In the genomic region with DNA sequence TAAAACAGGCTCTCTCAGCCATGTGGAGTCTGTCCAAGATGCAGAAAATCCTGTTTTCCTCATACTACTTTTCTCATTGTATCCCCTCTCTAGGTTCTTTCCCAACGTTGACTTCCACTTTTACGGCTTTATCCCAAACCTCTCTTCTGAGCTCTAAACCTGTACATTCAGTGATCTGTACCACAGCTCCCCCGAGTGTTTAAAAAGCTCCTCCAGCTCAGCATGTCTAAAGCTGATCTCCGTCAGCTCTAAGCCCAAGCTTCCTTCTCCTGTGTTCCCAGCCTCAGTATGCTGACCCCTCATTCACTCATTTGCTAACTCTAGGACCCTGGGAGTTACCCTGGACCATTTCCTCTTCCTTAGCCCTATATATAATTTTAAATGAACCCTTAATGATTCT, we compare ENCODE assay signal across 28 cellular contexts.
A peak's percentile ranks its signal among the peaks of the same experiment; 100 is the strongest.
DNase-seq lines count a peak whose midpoint lies in the region; ATAC-seq, FAIRE-seq and TF ChIP-seq lines count a peak whose summit lies in the region.
"Had no signal": no experiment of that assay in that cellular context is flagged by ENCODE, and none has a peak within 500 bp of the region (broad histone marks: within the 10 kb centered on the region; RNA-seq: fewer than 3 reads in every experiment).

No MANE protein-coding gene starts in this region.

- no peak for TF ChIP-seq POLR2A in K562 (conservative IDR thresholded peaks at IDR 0.05)

- TF ChIP-seq RAD21 in K562 (CRISPR knock-in tag; conservative IDR thresholded peaks at IDR 0.05 in 1 of 2, IDR thresholded peaks at IDR 0.05 in 1 of 2), result no peak

- TF ChIP-seq EP300 in K562 (IDR thresholded peaks at IDR 0.05; ENCODE audit: low read length), result no peak

- H3K36me3 ChIP-seq in K562 (ENCODE audit: control insufficient read depth, insufficient read depth, low read length), result no peaks in the 10 kb centered on the region
- H3K36me3 ChIP-seq in left lung, result no peaks in the 10 kb centered on the region
- H3K36me3 ChIP-seq in small intestine (ENCODE audit: control insufficient read depth in 2 of 2, insufficient read depth in 2 of 2, low read length in 2 of 2), result no peaks in the 10 kb centered on the region
- H3K36me3 ChIP-seq in pancreas, result no peaks in the 10 kb centered on the region
- H3K36me3 ChIP-seq: cardiac muscle cell, MG63 had no signal

- BruUV-seq in K562 (replicated peaks; lab: Mats Ljungman, UMichigan), result no TSS peak

- no peaks in the 10 kb centered on the region for H3K36me3 Mint-ChIP-seq in activated T-helper 2 cell treated with anti-CD3 and anti-CD28 coated beads, Interferon-gamma antibody, Interleukin-2, Interleukin-4, amounts not matched to agents 10 μg/mL and 5 μg/mL and 100 μg/mL, durations not matched to agents 14 hours and 24 hours and 36 hours (ENCODE audit: low read depth)
- H3K36me3 Mint-ChIP-seq: activated CD4-positive, alpha-beta memory T cell treated with anti-CD3 and anti-CD28 coated beads for 36 hours had no signal

- CTCF ChIA-PET in K562 (lab: Yijun Ruan, JAX; ENCODE audit: low intra/inter-chr PET ratio), result no interaction called here

- ATAC-seq in K562, result no peak
- peak; percentile 39 for ATAC-seq in left lung
- ATAC-seq in pancreas, result no peak
- ATAC-seq: T-helper 17 cell had no signal

- H3K27me3 ChIP-seq in K562 (ENCODE audit: control insufficient read depth in 2 of 2, insufficient read depth in 2 of 2, low read length in 2 of 2), result no peaks in the 10 kb centered on the region
- no peaks in the 10 kb centered on the region for H3K27me3 ChIP-seq in left lung
- no peaks in the 10 kb centered on the region for H3K27me3 ChIP-seq in small intestine (ENCODE audit: control insufficient read depth in 2 of 2, insufficient read depth in 2 of 2, low read length in 2 of 2)
- no peaks in the 10 kb centered on the region for H3K27me3 ChIP-seq in pancreas
- H3K27me3 ChIP-seq: cardiac muscle cell, MG63 had no signal

- no peak for FAIRE-seq in K562 (lab: Jason Lieb, UNC)
- FAIRE-seq in small intestine (lab: Jason Lieb, UNC), result no peak
- FAIRE-seq in pancreas (lab: Jason Lieb, UNC), result no peak
- FAIRE-seq: endothelial cell of umbilical vein, kidney had no signal

- H3K4me1 Mint-ChIP-seq in activated T-helper 2 cell treated with anti-CD3 and anti-CD28 coated beads, Interferon-gamma antibody, Interleukin-2, Interleukin-4, amounts not matched to agents 10 μg/mL and 5 μg/mL and 100 μg/mL, durations not matched to agents 14 hours and 24 hours and 36 hours (ENCODE audit: low read depth), result no peaks in the 10 kb centered on the region
- H3K4me1 Mint-ChIP-seq: B cell had no signal

- no peak overlapping the region for H3K9ac ChIP-seq in K562 (ENCODE audit: insufficient read depth in 1 of 2, low read depth in 2 of 2, low read length in 2 of 2)

- H3K79me2 ChIP-seq in K562 (ENCODE audit: control insufficient read depth, insufficient read depth, low read length), result no peaks in the 10 kb centered on the region

- H3K9me3 Mint-ChIP-seq in activated T-helper 2 cell treated with anti-CD3 and anti-CD28 coated beads, Interferon-gamma antibody, Interleukin-2, Interleukin-4, amounts not matched to agents 10 μg/mL and 5 μg/mL and 100 μg/mL, durations not matched to agents 14 hours and 24 hours and 36 hours, result peaks cover 38% of the 10 kb centered on the region

- no peak overlapping the region for H3K4me3 Mint-ChIP-seq in activated T-helper 2 cell treated with anti-CD3 and anti-CD28 coated beads, Interferon-gamma antibody, Interleukin-2, Interleukin-4, amounts not matched to agents 10 μg/mL and 5 μg/mL and 100 μg/mL, durations not matched to agents 14 hours and 24 hours and 36 hours (ENCODE audit: low read depth)
- H3K4me3 Mint-ChIP-seq: activated CD4-positive, alpha-beta memory T cell treated with anti-CD3 and anti-CD28 coated beads for 36 hours; B cell; T-helper 17 cell had no signal

- H3K4me1 ChIP-seq in K562 (replicated peaks in 1 of 2; ENCODE audit: control insufficient read depth in 2 of 2, insufficient read depth in 2 of 2, low read length in 2 of 2) (no peaks in the 10 kb centered on the region), left lung (no peaks in the 10 kb centered on the region), small intestine (ENCODE audit: control insufficient read depth in 2 of 2, insufficient read depth in 1 of 2, low read depth in 1 of 2, low read length in 1 of 2) (no peaks in the 10 kb centered on the region), pancreas (no peaks in the 10 kb centered on the region)
- H3K4me1 ChIP-seq: Caco-2 had no signal

- H3K27me3 Mint-ChIP-seq in activated T-helper 2 cell treated with anti-CD3 and anti-CD28 coated beads, Interferon-gamma antibody, Interleukin-2, Interleukin-4, amounts not matched to agents 10 μg/mL and 5 μg/mL and 100 μg/mL, durations not matched to agents 14 hours and 24 hours and 36 hours (ENCODE audit: low read depth), result no peaks in the 10 kb centered on the region
- H3K27me3 Mint-ChIP-seq: activated CD4-positive, alpha-beta memory T cell treated with anti-CD3 and anti-CD28 coated beads for 36 hours; B cell; T-helper 17 cell had no signal

- no peaks in the 10 kb centered on the region for H4K20me1 ChIP-seq in K562 (replicated peaks; ENCODE audit: control insufficient read depth, insufficient read depth, low read length)

- intact Hi-C loops in K562 (cut with micrococcal nuclease) (loop anchor here (10.0 kb wide), 1 partner anchor 58 kb away; no protein-coding TSS in a partner anchor), left lung (cut with DNase I) (no loop called here), pancreas (cut with DNase I) (no loop called here)
- intact Hi-C loops in activated T-helper 2 cell treated with anti-CD3 and anti-CD28 coated beads, Interferon-gamma antibody, Interleukin-2, Interleukin-4, amounts not matched to agents 10 μg/mL and 5 μg/mL and 100 μg/mL, durations not matched to agents 14 hours and 24 hours and 36 hours (cut with micrococcal nuclease), result no loop called here

- no peak overlapping the region for H2AFZ ChIP-seq in K562 (ENCODE audit: low read depth, low read length)

- DNase-seq in DMS 273 (lab: John Stamatoyannopoulos, UW; ENCODE audit: unreplicated experiment) (peak; percentile 58), DMS 273 treated with DMSO at 0.1 percent for 48 hours (lab: John Stamatoyannopoulos, UW) (no peak), K562 (ENCODE audit: extremely low read depth in 1 of 4, low spot score in 3 of 4) (no peak), left lung (no peak), small intestine (peak; percentile 19), OCI-M2 (lab: John Stamatoyannopoulos, UW; ENCODE audit: unreplicated experiment) (no peak), pancreas (no peak)
- no peak for DNase-seq in activated T-helper 2 cell treated with anti-CD3 and anti-CD28 coated beads, Interferon-gamma antibody, Interleukin-2, Interleukin-4, amounts not matched to agents 10 μg/mL and 5 μg/mL and 100 μg/mL, durations not matched to agents 14 hours and 24 hours and 36 hours (ENCODE audit: low spot score)
- DNase-seq: activated CD4-positive, alpha-beta memory T cell treated with anti-CD3 and anti-CD28 coated beads for 36 hours; activated naive CD4-positive, alpha-beta T cell treated with Interleukin-2 at 50 U/mL for 16 hours; activated T-cell treated with anti-CD3 and anti-CD28 coated beads, Interleukin-2, amount 50 U/mL, for 1 hour; amniotic stem cell; dermis blood vessel endothelial cell; IMR-90; kidney; MG63; midbrain; NCI-H1417 treated with DMSO at 0.1 percent for 48 hours; NCI-H524; SIG-M5; stimulated activated CD4-positive, alpha-beta T cell treated with anti-CD3 and anti-CD28 coated beads, Interleukin-4, amount 100 ng/mL, for 4 hours; T-helper 17 cell had no signal

- H3K9me3 ChIP-seq in K562 (replicated peaks; ENCODE audit: control insufficient read depth, insufficient read depth, low read depth, low read length), result no peaks in the 10 kb centered on the region
- peaks cover 0 to 14% of the 10 kb centered on the region in 2 donors for H3K9me3 ChIP-seq in left lung
- no peaks in the 10 kb centered on the region for H3K9me3 ChIP-seq in small intestine (ENCODE audit: control insufficient read depth, low read depth)
- H3K9me3 ChIP-seq in pancreas, result no peaks in the 10 kb centered on the region
- H3K9me3 ChIP-seq: Caco-2, MG63 had no signal

- TF ChIP-seq CTCF in K562 (IDR thresholded peaks at IDR 0.05 in 2 of 3, conservative IDR thresholded peaks at IDR 0.05 in 1 of 3; ENCODE audit: insufficient read depth in 2 of 3, low read depth in 1 of 3, low read length in 3 of 3), result peak in 2 of 3 experiments; percentile 20 to 30; a peak in 2 of 6 replicates
- no peak for TF ChIP-seq CTCF in left lung (IDR thresholded peaks at IDR 0.05)
- TF ChIP-seq CTCF in pancreas (IDR thresholded peaks at IDR 0.05), result no peak

- H3K27ac ChIP-seq in K562 (ENCODE audit: extremely low read depth, low read depth, low read length) (no peak overlapping the region), left lung (no peak overlapping the region), small intestine (ENCODE audit: low read depth in 1 of 2, low read length in 1 of 2) (no peak overlapping the region), pancreas (no peak overlapping the region)
- H3K27ac ChIP-seq: 22Rv1, cardiac muscle cell, HL-60 had no signal

- no peak overlapping the region for H3K4me3 ChIP-seq in K562
- no peak overlapping the region for H3K4me3 ChIP-seq in left lung
- no peak overlapping the region for H3K4me3 ChIP-seq in small intestine (ENCODE audit: low read depth in 1 of 2, low read length in 2 of 2)
- no peak overlapping the region for H3K4me3 ChIP-seq in pancreas
- H3K4me3 ChIP-seq: cardiac muscle cell, MG63 had no signal

- no peak overlapping the region for H3K4me2 ChIP-seq in K562 (ENCODE audit: insufficient read depth, low read length)

- in situ Hi-C loops in K562 (cut with MboI), result no loop called here

- WGBS in K562 (ENCODE audit: insufficient coverage, low coverage, missing lambda C conversion rate), result 4% methylated on average over 4 of the region's 4 CpGs
- WGBS in small intestine, 3 donors, result 14 to 35% (median 27%) methylated on average over 4 of the region's 4 CpGs
- 34 to 36% methylated on average over 4 of the region's 4 CpGs for WGBS in pancreas, 2 donors

- POLR2A ChIA-PET in K562 (lab: Yijun Ruan, JAX), result no interaction called here

- no peaks in the 10 kb centered on the region for H3K9me1 ChIP-seq in K562 (ENCODE audit: control insufficient read depth, insufficient read depth, low read length)

- H3K27ac Mint-ChIP-seq in activated T-helper 2 cell treated with anti-CD3 and anti-CD28 coated beads, Interferon-gamma antibody, Interleukin-2, Interleukin-4, amounts not matched to agents 10 μg/mL and 5 μg/mL and 100 μg/mL, durations not matched to agents 14 hours and 24 hours and 36 hours, result no peak overlapping the region
- H3K27ac Mint-ChIP-seq: activated CD4-positive, alpha-beta memory T cell treated with anti-CD3 and anti-CD28 coated beads for 36 hours; B cell; T-helper 17 cell had no signal

Comparison
In these comparisons a context has a peak if more than half of its experiments do, and no peak if none do; other contexts are left out.
1. DNase-seq: peak in DMS 273 (single experiment) and small intestine (single experiment); none in DMS 273 treated with DMSO at 0.1 percent for 48 hours (single experiment), K562 (0 of 4), left lung (0 of 2), OCI-M2 (single experiment), pancreas (0 of 6) and activated T-helper 2 cell treated with anti-CD3 and anti-CD28 coated beads, Interferon-gamma antibody, Interleukin-2, Interleukin-4, amounts not matched to agents 10 μg/mL and 5 μg/mL and 100 μg/mL, durations not matched to agents 14 hours and 24 hours and 36 hours (single experiment).
2. CTCF ChIP-seq: peak in K562 (2 of 3); none in left lung (0 of 2) and pancreas (0 of 4).